23 cellular contexts compared by ENCODE assay signal in genomic region chr2:99825630-99826029, GRCh38.
"Had no signal": no experiment of that assay in that cellular context is flagged by ENCODE, and none has a peak within 500 bp of the region (broad histone marks: within the 10 kb centered on the region; RNA-seq: fewer than 3 reads in every experiment).

No MANE protein-coding gene starts in this region.

- H3K79me2 ChIP-seq: hepatocyte had no signal

- ATAC-seq: gastrocnemius medialis; naive thymus-derived CD4-positive, alpha-beta T cell; right cardiac atrium had no signal

- DNase-seq: activated CD4-positive, alpha-beta memory T cell treated with anti-CD3 and anti-CD28 coated beads, Interleukin-2, amount 10 ng/mL, durations not matched to agents 7 days and 5 days; activated CD4-positive, alpha-beta T cell treated with anti-CD3 and anti-CD28 coated beads for 1 hour; activated CD4-positive, alpha-beta T cell treated with anti-CD3 and anti-CD28 coated beads, Interleukin-2, amount 10 ng/mL, durations not matched to agents 7 days and 5 days; activated CD8-positive, alpha-beta memory T cell treated with anti-CD3 and anti-CD28 coated beads, Interleukin-2, amount 50 U/mL, for 48 hours; activated gamma-delta T cell; activated naive CD4-positive, alpha-beta T cell treated with anti-CD3 and anti-CD28 coated beads, Interleukin-2, amount 50 U/mL, for 16 hours; activated T-cell treated with anti-CD3 and anti-CD28 coated beads, Interleukin-2, amount 50 U/mL, for 24 hours; amniotic stem cell; effector CD8-positive, alpha-beta T cell; erythroblast; gastrocnemius medialis; glutamatergic neuron; islet precursor cell; midbrain; naive thymus-derived CD4-positive, alpha-beta T cell; occipital lobe; right cardiac atrium; stimulated activated CD4-positive, alpha-beta T cell treated with anti-CD3 and anti-CD28 coated beads, Interleukin-2, amount 100 ng/mL, for 48 hours; stimulated activated naive CD4-positive, alpha-beta T cell treated with Interleukin-2 at 50 U/mL for 16 hours; T-helper 2 cell had no signal

- H3K9me3 ChIP-seq: gastrocnemius medialis had no signal

- H3K27ac ChIP-seq: gastrocnemius medialis, hepatocyte, neural progenitor cell, tibial nerve had no signal

- H2AFZ ChIP-seq: hepatocyte, neural progenitor cell had no signal

- H3K27me3 ChIP-seq: gastrocnemius medialis, hepatocyte, neural progenitor cell, tibial nerve had no signal

- H3K36me3 ChIP-seq: gastrocnemius medialis, neural progenitor cell, tibial nerve had no signal

- H3K4me1 ChIP-seq: gastrocnemius medialis, tibial nerve had no signal

- H3K9ac ChIP-seq: neural progenitor cell had no signal

- H3K4me3 ChIP-seq: gastrocnemius medialis, hepatocyte, neural progenitor cell, tibial nerve had no signal

- H3K4me2 ChIP-seq: hepatocyte, neural progenitor cell had no signal
